Comparison of ENCODE assay signal across 1 cellular context in genomic region chr15:38623744-38624143, GRCh38.
TF ChIP-seq lines count a peak whose summit lies in the region.

No MANE protein-coding gene starts in this region.

TF ChIP-seq in GM23338, 12 proteins besides CTCF, POLR2A, EP300 and RAD21 (continued from another document):
- TF ChIP-seq ZNF462 (CRISPR knock-in tag; IDR thresholded peaks at IDR 0.05) (no peak), STAT1 (IDR thresholded peaks at IDR 0.05; ENCODE audit: unreplicated experiment) (no peak), EZH2 (IDR thresholded peaks at IDR 0.05; ENCODE audit: low read depth, unreplicated experiment) (no peak), REST (IDR thresholded peaks at IDR 0.05; ENCODE audit: unreplicated experiment) (no peak), ZNF331 (CRISPR knock-in tag; IDR thresholded peaks at IDR 0.05; ENCODE audit: low read depth) (no peak), ZNF114 (CRISPR knock-in tag; IDR thresholded peaks at IDR 0.05) (no peak)
TF ChIP-seq in GM23338: peak in this region for 0.
